In the genomic region with DNA sequence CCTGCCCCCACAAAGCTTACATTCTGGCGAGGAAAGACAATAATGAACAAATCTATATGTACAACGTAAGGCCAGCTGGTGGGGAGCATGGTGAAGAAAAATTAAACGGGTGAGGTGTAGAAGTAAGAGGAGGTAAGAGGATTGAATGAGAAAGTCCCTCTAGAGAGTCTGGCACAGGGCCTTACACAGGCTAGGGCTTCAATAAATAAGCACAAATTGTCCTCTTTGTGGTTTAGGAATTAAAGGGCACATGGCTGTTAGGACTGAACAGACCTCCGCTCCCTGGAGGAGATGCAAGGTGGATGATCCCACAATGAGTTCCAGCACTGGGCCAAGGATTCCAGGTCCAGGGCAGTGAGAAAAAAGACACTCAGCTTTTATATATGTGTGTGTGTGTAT, we compare ENCODE assay signal across 8 cellular contexts. TPM values are rescaled to one million over a fixed set of nuclear protein-coding genes. Genes with fewer than 3 reads are reported as not detected.
DNase-seq lines count a peak whose midpoint lies in the region; TF ChIP-seq lines count a peak whose summit lies in the region.

No MANE protein-coding gene starts in this region.

- peak overlapping the region; percentile 93 for H3K27ac Mint-ChIP-seq in HFFc6

- H3K27ac ChIP-seq in 22Rv1, result peak overlapping the region; percentile 52
- peak overlapping the region; percentile 98 for H3K27ac ChIP-seq in mesodermal cell (ENCODE audit: low read depth, low read length, severe bottlenecking)

- DNase-seq in HFFc6, result no peak
- DNase-seq in cardiac fibroblast (ENCODE audit: low read depth in 2 of 2), result peak; percentile 39 to 59
- DNase-seq in SHP77 treated with DMSO at 0.1 percent for 48 hours (lab: John Stamatoyannopoulos, UW), result no peak
- DNase-seq in NCI-H1930 (lab: John Stamatoyannopoulos, UW), result no peak
- no peak for DNase-seq in NCI-H1436 (lab: John Stamatoyannopoulos, UW)
- DNase-seq in DMS153 treated with DMSO at 0.1 percent for 48 hours (lab: John Stamatoyannopoulos, UW; ENCODE audit: unreplicated experiment), result no peak

- no peaks in the 10 kb centered on the region for H3K27me3 Mint-ChIP-seq in HFFc6 (ENCODE audit: insufficient read depth)

- no peaks in the 10 kb centered on the region for H3K36me3 ChIP-seq in mesodermal cell (ENCODE audit: control insufficient read depth, insufficient read depth, low read length)

- H3K4me3 ChIP-seq in cardiac fibroblast (replicated peaks in 1 of 2; ENCODE audit: low read depth in 2 of 2, low read length in 2 of 2), result no peak overlapping the region
- H3K4me3 ChIP-seq in mesodermal cell (ENCODE audit: extremely low read depth, insufficient read depth, low read length, poor library complexity, severe bottlenecking), result no peak overlapping the region

- peak overlapping the region; percentile 52 for H3K4me3 Mint-ChIP-seq in HFFc6

- H3K9me3 Mint-ChIP-seq in HFFc6, result no peaks in the 10 kb centered on the region

- H3K36me3 Mint-ChIP-seq in HFFc6 (ENCODE audit: low read depth), result peaks cover 10% of the 10 kb centered on the region

- peaks cover 8% of the 10 kb centered on the region for H3K9me3 ChIP-seq in mesodermal cell (ENCODE audit: control insufficient read depth, low read length)

- WGBS in mesodermal cell (ENCODE audit: insufficient coverage in 2 of 2), 2 experiments, result 77 to 85% methylated on average over 2 to 3 of the region's 4 CpGs

- TF ChIP-seq CTCF in 22Rv1 (IDR thresholded peaks at IDR 0.05), result no peak
- no peak for TF ChIP-seq CTCF in HFFc6 (IDR thresholded peaks at IDR 0.05)
- no peak for TF ChIP-seq CTCF in cardiac fibroblast (IDR thresholded peaks at IDR 0.05; ENCODE audit: low read depth, low read length)

- H3K4me1 ChIP-seq in mesodermal cell (ENCODE audit: control insufficient read depth, insufficient read depth, low read length, poor library complexity, severe bottlenecking), result peaks cover 8% of the 10 kb centered on the region

- H3K4me1 Mint-ChIP-seq in HFFc6 (ENCODE audit: low read depth), result peaks cover 47% of the 10 kb centered on the region

RNA-seq across cellular contexts. Expression of a gene that starts 43.1 kb away (rescaled TPM):
- total RNA-seq in HFFc6 (2021; fragmentation: NEBNext Ultra II Directional; extraction: Animal tissue kit (Norgen Biotek cat#: 25700)), result 10 to 100 TPM; 65.0 to 77.4 (median 72.0) TPM
- polyA plus RNA-seq in mesodermal cell (2013, experiment 1 of 2), result 29.7 TPM
- 30.2 TPM for polyA plus RNA-seq in mesodermal cell (2013, experiment 2 of 2)

Comparison
In these comparisons a context has a peak if more than half of its experiments do, and no peak if none do; other contexts are left out.
1. DNase-seq: peak in cardiac fibroblast (2 of 2); none in HFFc6 (single experiment), SHP77 treated with DMSO at 0.1 percent for 48 hours (single experiment), NCI-H1930 (0 of 2), NCI-H1436 (single experiment) and DMS153 treated with DMSO at 0.1 percent for 48 hours (single experiment).